ENCODE assay signal across 10 cellular contexts in the genomic region with DNA sequence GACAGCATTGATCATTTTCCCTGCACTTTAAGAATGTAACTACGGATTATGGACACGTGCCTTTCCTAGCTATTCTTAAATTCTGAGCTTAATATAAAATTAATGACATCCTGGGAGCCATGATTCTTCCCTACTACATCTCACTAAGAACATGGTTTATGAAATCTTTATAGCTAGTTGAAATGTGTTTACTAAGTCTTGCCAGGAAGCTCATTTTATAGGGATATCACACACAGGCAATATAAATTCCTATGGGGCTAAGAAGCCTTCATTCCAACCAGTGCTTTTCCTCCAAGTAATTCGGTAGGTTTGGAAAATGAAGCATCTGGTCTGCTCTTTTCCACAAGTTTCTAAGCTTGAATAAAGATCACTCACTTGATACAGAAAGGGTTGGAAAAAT.
"Had no signal": no experiment of that assay in that cellular context is flagged by ENCODE, and none has a peak within 500 bp of the region (broad histone marks: within the 10 kb centered on the region; RNA-seq: fewer than 3 reads in every experiment).

No MANE protein-coding gene starts in this region.

- ATAC-seq: HCT116, HepG2 had no signal

- H3K27ac ChIP-seq: GM23248, HL-60, KMS-11 had no signal

- DNase-seq: GM23248, GOT3, H7, HFFc6, Karpas-422, KBM-7 had no signal
